Comparison of ENCODE assay signal across 14 cellular contexts in the genomic region with DNA sequence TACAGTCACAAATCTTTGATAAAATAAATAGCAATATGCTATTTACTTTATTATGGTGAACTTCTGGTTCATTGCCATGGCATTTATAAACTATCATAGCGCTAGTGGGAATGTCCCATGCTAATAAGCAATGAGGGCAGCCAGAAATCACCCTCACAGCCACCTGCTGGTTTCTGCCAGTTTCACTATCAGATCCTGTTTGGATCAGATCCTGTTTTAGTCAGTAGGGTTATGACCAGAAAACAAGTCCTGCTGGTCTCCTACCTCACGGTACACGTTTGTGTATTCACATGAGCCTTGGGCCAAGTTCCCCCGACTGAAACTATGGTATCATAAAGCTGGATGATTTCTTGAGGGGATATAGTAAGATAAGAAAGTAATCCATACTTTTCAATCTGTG. TPM values are rescaled to one million over a fixed set of nuclear protein-coding genes. Genes with fewer than 3 reads are reported as not detected.
A peak's percentile ranks its signal among the peaks of the same experiment; 100 is the strongest.
DNase-seq lines count a peak whose midpoint lies in the region; ATAC-seq and TF ChIP-seq lines count a peak whose summit lies in the region.
"Had no signal": no experiment of that assay in that cellular context is flagged by ENCODE, and none has a peak within 500 bp of the region (broad histone marks: within the 10 kb centered on the region; RNA-seq: fewer than 3 reads in every experiment).

No MANE protein-coding gene starts in this region.

- DNase-seq in endodermal cell (no peak), NK-92 (lab: John Stamatoyannopoulos, UW; ENCODE audit: unreplicated experiment) (no peak), activated T-cell treated with anti-CD3 and anti-CD28 coated beads for 4 hours (no peak)
- DNase-seq: activated CD8-positive, alpha-beta memory T cell treated with anti-CD3 and anti-CD28 coated beads, Interleukin-2, amount 10 ng/mL, durations not matched to agents 7 days and 5 days; COR-L47; dorsolateral prefrontal cortex; IMR-90; left lung had no signal

- H3K36me3 Mint-ChIP-seq in stimulated activated memory B cell treated with anti-CD40 and anti-IgM and Interleukin-4, amounts not matched to agents 10 μg/mL and 1 μg/mL and 100 μg/mL, for 72 hours: no peaks in the 10 kb centered on the region
- peaks cover 4% of the 10 kb centered on the region for H3K36me3 Mint-ChIP-seq in endodermal cell (ENCODE audit: low read depth)
- H3K36me3 Mint-ChIP-seq: activated CD8-positive, alpha-beta memory T cell treated with anti-CD3 and anti-CD28 coated beads, Interleukin-2, amount 10 ng/mL, durations not matched to agents 7 days and 5 days had no signal

- H3K4me1 ChIP-seq in endodermal cell (ENCODE audit: control insufficient read depth, insufficient read depth, low read length): no peaks in the 10 kb centered on the region
- H3K4me1 ChIP-seq: HAP-1, left lung had no signal

- peaks cover 2% of the 10 kb centered on the region for H3K4me1 Mint-ChIP-seq in stimulated activated memory B cell treated with anti-CD40 and anti-IgM and Interleukin-4, amounts not matched to agents 10 μg/mL and 1 μg/mL and 100 μg/mL, for 72 hours
- no peaks in the 10 kb centered on the region for H3K4me1 Mint-ChIP-seq in endodermal cell
- H3K4me1 Mint-ChIP-seq: activated CD8-positive, alpha-beta memory T cell treated with anti-CD3 and anti-CD28 coated beads, Interleukin-2, amount 10 ng/mL, durations not matched to agents 7 days and 5 days had no signal

- H3K4me3 Mint-ChIP-seq in stimulated activated memory B cell treated with anti-CD40 and anti-IgM and Interleukin-4, amounts not matched to agents 10 μg/mL and 1 μg/mL and 100 μg/mL, for 72 hours: no peak overlapping the region
- H3K4me3 Mint-ChIP-seq in endodermal cell: no peak overlapping the region
- H3K4me3 Mint-ChIP-seq: activated CD8-positive, alpha-beta memory T cell treated with anti-CD3 and anti-CD28 coated beads, Interleukin-2, amount 10 ng/mL, durations not matched to agents 7 days and 5 days had no signal

- no peak overlapping the region for H3K4me3 ChIP-seq in endodermal cell (ENCODE audit: low read length)
- H3K4me3 ChIP-seq: dorsolateral prefrontal cortex, HAP-1, left lung had no signal

- H3K9ac ChIP-seq in endodermal cell (ENCODE audit: extremely low read depth, low read length, poor library complexity, severe bottlenecking): no peak overlapping the region

- no peaks in the 10 kb centered on the region for H3K27me3 Mint-ChIP-seq in stimulated activated memory B cell treated with anti-CD40 and anti-IgM and Interleukin-4, amounts not matched to agents 10 μg/mL and 1 μg/mL and 100 μg/mL, for 72 hours
- no peaks in the 10 kb centered on the region for H3K27me3 Mint-ChIP-seq in endodermal cell (ENCODE audit: insufficient read depth)
- H3K27me3 Mint-ChIP-seq: activated CD8-positive, alpha-beta memory T cell treated with anti-CD3 and anti-CD28 coated beads, Interleukin-2, amount 10 ng/mL, durations not matched to agents 7 days and 5 days had no signal

- no peaks in the 10 kb centered on the region for H3K9me3 ChIP-seq in endodermal cell (ENCODE audit: control insufficient read depth, low read length)
- H3K9me3 ChIP-seq: HAP-1, left lung had no signal

- no peak overlapping the region for H3K27ac ChIP-seq in endodermal cell (ENCODE audit: low read depth, low read length)
- H3K27ac ChIP-seq: dorsolateral prefrontal cortex, left lung had no signal

- H3K9me3 Mint-ChIP-seq in stimulated activated memory B cell treated with anti-CD40 and anti-IgM and Interleukin-4, amounts not matched to agents 10 μg/mL and 1 μg/mL and 100 μg/mL, for 72 hours: no peaks in the 10 kb centered on the region
- peaks cover 63% of the 10 kb centered on the region for H3K9me3 Mint-ChIP-seq in endodermal cell

- no peaks in the 10 kb centered on the region for H3K27me3 ChIP-seq in endodermal cell (ENCODE audit: control insufficient read depth, insufficient read depth, low read length, poor library complexity, severe bottlenecking)
- H3K27me3 ChIP-seq: left lung had no signal

- no peak overlapping the region for H3K27ac Mint-ChIP-seq in stimulated activated memory B cell treated with anti-CD40 and anti-IgM and Interleukin-4, amounts not matched to agents 10 μg/mL and 1 μg/mL and 100 μg/mL, for 72 hours
- H3K27ac Mint-ChIP-seq in endodermal cell: no peak overlapping the region
- H3K27ac Mint-ChIP-seq: activated CD8-positive, alpha-beta memory T cell treated with anti-CD3 and anti-CD28 coated beads, Interleukin-2, amount 10 ng/mL, durations not matched to agents 7 days and 5 days had no signal

- 66% methylated on average over 4 of the region's 4 CpGs; no CpG with 5 or more reads in 1 of the 2 experiments for WGBS in endodermal cell (ENCODE audit: insufficient coverage in 1 of 2, insufficient read length in 1 of 2), 2 experiments

- ATAC-seq in GM19043 (IDR thresholded peaks at IDR 0.05; ENCODE audit: low read depth, unreplicated experiment) (peak; percentile 81), HG02623 (IDR thresholded peaks at IDR 0.05; ENCODE audit: unreplicated experiment) (peak; percentile 63), HG03442 (IDR thresholded peaks at IDR 0.05; ENCODE audit: unreplicated experiment) (peak; percentile 90)
- peak; percentile 89 for ATAC-seq in stimulated activated memory B cell treated with anti-CD40 and anti-IgM and Interleukin-4, amounts not matched to agents 10 μg/mL and 1 μg/mL and 100 μg/mL, for 72 hours
- ATAC-seq: activated CD8-positive, alpha-beta memory T cell treated with anti-CD3 and anti-CD28 coated beads, Interleukin-2, amount 10 ng/mL, durations not matched to agents 7 days and 5 days; left lung had no signal

- H3K36me3 ChIP-seq in endodermal cell (ENCODE audit: control insufficient read depth, insufficient read depth, low read length): no peaks in the 10 kb centered on the region
- H3K36me3 ChIP-seq: HAP-1, left lung had no signal

- TF ChIP-seq CTCF in endodermal cell (conservative IDR thresholded peaks at IDR 0.05): no peak

RNA-seq across cellular contexts. Expression of a gene that starts 17.7 kb away (rescaled TPM):
- not detected for total RNA-seq in endodermal cell
- not detected for polyA plus RNA-seq in endodermal cell (2013, experiment 1 of 2)
- not detected for polyA plus RNA-seq in endodermal cell (2013, experiment 2 of 2)
- total RNA-seq: activated CD8-positive, alpha-beta memory T cell treated with anti-CD3 and anti-CD28 coated beads, Interleukin-2, amount 10 ng/mL, durations not matched to agents 7 days and 5 days; IMR-90; left lung; omental fat pad had no signal
- polyA plus RNA-seq: IMR-90 had no signal
